ENCODE assay signal across 9 cellular contexts in genomic region chr4:98482847-98483806, GRCh38.
DNase-seq lines count a peak whose midpoint lies in the region; ATAC-seq and TF ChIP-seq lines count a peak whose summit lies in the region.
"Had no signal": no experiment of that assay in that cellular context is flagged by ENCODE, and none has a peak within 500 bp of the region (broad histone marks: within the 10 kb centered on the region; RNA-seq: fewer than 3 reads in every experiment).

No MANE protein-coding gene starts in this region.

- peaks cover 10% of the 10 kb centered on the region for H3K36me3 Mint-ChIP-seq in natural killer cell treated with Interleukin-12 subunit alpha and Interleukin-12 subunit beta and Interleukin-15 and Interleukin-18, amount 100 ng/mL, for 72 hours
- H3K36me3 Mint-ChIP-seq in natural killer cell (no peaks in the 10 kb centered on the region), type B pancreatic cell (no peaks in the 10 kb centered on the region)

- peak; percentile 87 to 89 for ATAC-seq in natural killer cell treated with Interleukin-12 subunit alpha and Interleukin-12 subunit beta and Interleukin-15 and Interleukin-18, amount 100 ng/mL, for 72 hours
- ATAC-seq in natural killer cell (no peak), HG03354 (IDR thresholded peaks at IDR 0.05; ENCODE audit: poor library complexity, severe bottlenecking, unreplicated experiment) (peak; percentile 87)

- peaks cover 44 to 56% of the 10 kb centered on the region in 2 donors for H3K4me1 Mint-ChIP-seq in natural killer cell treated with Interleukin-12 subunit alpha and Interleukin-12 subunit beta and Interleukin-15 and Interleukin-18, amount 100 ng/mL, for 72 hours (ENCODE audit: low read depth in 2 of 2)
- H3K4me1 Mint-ChIP-seq in natural killer cell, result peaks cover 5 to 19% of the 10 kb centered on the region in 2 donors
- peaks cover 4% of the 10 kb centered on the region for H3K4me1 Mint-ChIP-seq in type B pancreatic cell (ENCODE audit: unreplicated experiment)

- intact Hi-C loops in natural killer cell (cut with micrococcal nuclease), result no loop called here

- TF ChIP-seq CTCF in natural killer cell (IDR thresholded peaks at IDR 0.05), result no peak
- TF ChIP-seq CTCF in type B pancreatic cell (conservative IDR thresholded peaks at IDR 0.05), result no peak

- peak overlapping the region; percentile 75 for H3K4me3 Mint-ChIP-seq in natural killer cell treated with Interleukin-12 subunit alpha and Interleukin-12 subunit beta and Interleukin-15 and Interleukin-18, amount 100 ng/mL, for 72 hours
- H3K4me3 Mint-ChIP-seq in natural killer cell (no peak overlapping the region), type B pancreatic cell (no peak overlapping the region)

- peak overlapping the region; percentile 89 to 94 for H3K27ac Mint-ChIP-seq in natural killer cell treated with Interleukin-12 subunit alpha and Interleukin-12 subunit beta and Interleukin-15 and Interleukin-18, amount 100 ng/mL, for 72 hours
- H3K27ac Mint-ChIP-seq in natural killer cell (peak overlapping the region in 1 of 2 donors; percentile 73), type B pancreatic cell (no peak overlapping the region)

- no peaks in the 10 kb centered on the region for H3K27me3 Mint-ChIP-seq in natural killer cell treated with Interleukin-12 subunit alpha and Interleukin-12 subunit beta and Interleukin-15 and Interleukin-18, amount 100 ng/mL, for 72 hours
- no peaks in the 10 kb centered on the region for H3K27me3 Mint-ChIP-seq in natural killer cell (ENCODE audit: low read depth in 2 of 2)
- H3K27me3 Mint-ChIP-seq in type B pancreatic cell, result no peaks in the 10 kb centered on the region

- DNase-seq in natural killer cell treated with Interleukin-12 subunit alpha and Interleukin-12 subunit beta and Interleukin-15 and Interleukin-18, amount 100 ng/mL, for 72 hours (ENCODE audit: low spot score), result no peak
- DNase-seq in natural killer cell, result no peak
- DNase-seq in activated T-helper 9 cell treated with anti-CD3 and anti-CD28 coated beads, Interleukin-2, amount 50 U/mL, for 16 hours (ENCODE audit: low read depth), result peak; percentile 10
- DNase-seq in stimulated activated CD4-positive, alpha-beta T cell treated with anti-CD3 and anti-CD28 coated beads, Interleukin-4, amount 100 ng/mL, for 24 hours, result peak; percentile 66
- DNase-seq in type B pancreatic cell (ENCODE audit: extremely low spot score, unreplicated experiment), result no peak
- no peak for DNase-seq in effector CD4-positive, alpha-beta T cell
- no peak for DNase-seq in NCI-H2227 (lab: John Stamatoyannopoulos, UW; ENCODE audit: unreplicated experiment)
- DNase-seq: DND-41 had no signal

- no peaks in the 10 kb centered on the region for H3K9me3 Mint-ChIP-seq in natural killer cell treated with Interleukin-12 subunit alpha and Interleukin-12 subunit beta and Interleukin-15 and Interleukin-18, amount 100 ng/mL, for 72 hours
- H3K9me3 Mint-ChIP-seq in natural killer cell (no peaks in the 10 kb centered on the region), type B pancreatic cell (no peaks in the 10 kb centered on the region)

Comparison
In these comparisons a context has a peak if more than half of its experiments do, and no peak if none do; other contexts are left out.
1. ATAC-seq: peak in natural killer cell treated with Interleukin-12 subunit alpha and Interleukin-12 subunit beta and Interleukin-15 and Interleukin-18, amount 100 ng/mL, for 72 hours (2 of 2) and HG03354 (single experiment); none in natural killer cell (0 of 3).
2. DNase-seq: peak in activated T-helper 9 cell treated with anti-CD3 and anti-CD28 coated beads, Interleukin-2, amount 50 U/mL, for 16 hours (single experiment) and stimulated activated CD4-positive, alpha-beta T cell treated with anti-CD3 and anti-CD28 coated beads, Interleukin-4, amount 100 ng/mL, for 24 hours (single experiment); none in natural killer cell treated with Interleukin-12 subunit alpha and Interleukin-12 subunit beta and Interleukin-15 and Interleukin-18, amount 100 ng/mL, for 72 hours (single experiment), natural killer cell (single experiment), type B pancreatic cell (single experiment), effector CD4-positive, alpha-beta T cell (single experiment) and NCI-H2227 (single experiment).